Comparison of ENCODE assay signal across 13 cellular contexts in genomic region chr4:149823770-149824221, GRCh38. TPM values are rescaled to one million over a fixed set of nuclear protein-coding genes. Genes with fewer than 3 reads are reported as not detected.
DNase-seq lines count a peak whose midpoint lies in the region; ATAC-seq and TF ChIP-seq lines count a peak whose summit lies in the region.
"Had no signal": no experiment of that assay in that cellular context is flagged by ENCODE, and none has a peak within 500 bp of the region (broad histone marks: within the 10 kb centered on the region; RNA-seq: fewer than 3 reads in every experiment).

No MANE protein-coding gene starts in this region.

- DNase-seq in Caki2 (ENCODE audit: low read depth), result peak; percentile 74
- DNase-seq in NCI-H1694 treated with DMSO at 0.1 percent for 48 hours (lab: John Stamatoyannopoulos, UW), result peak; percentile 23
- peak; percentile 31 for DNase-seq in dermis blood vessel endothelial cell
- DNase-seq in non-pigmented ciliary epithelial cell (ENCODE audit: low read depth), result peak; percentile 38
- no peak for DNase-seq in NCI-H1048 (lab: John Stamatoyannopoulos, UW)
- no peak for DNase-seq in adrenal gland
- no peak for DNase-seq in effector CD4-positive, alpha-beta T cell
- DNase-seq: left colon, NCI-H748 treated with DMSO at 0.1 percent for 48 hours had no signal

- no peak for TF ChIP-seq POLR2A in adrenal gland (IDR thresholded peaks at IDR 0.05)

- ATAC-seq in GM19467 (IDR thresholded peaks at IDR 0.05; ENCODE audit: unreplicated experiment), result no peak
- ATAC-seq: HepG2, left colon had no signal

- no peaks in the 10 kb centered on the region for H3K27me3 ChIP-seq in adrenal gland
- H3K27me3 ChIP-seq: vagina had no signal

- H3K4me3 ChIP-seq in adrenal gland, result no peak overlapping the region
- H3K4me3 ChIP-seq: prostate gland, vagina had no signal

- H3K4me1 ChIP-seq in adrenal gland (replicated peaks in 1 of 2), result no peaks in the 10 kb centered on the region
- H3K4me1 ChIP-seq: prostate gland, vagina had no signal

- intact Hi-C loops in adrenal gland (cut with DNase I), result no loop called here

- H3K9me3 ChIP-seq in adrenal gland (replicated peaks in 1 of 3), result no peaks in the 10 kb centered on the region
- H3K9me3 ChIP-seq: prostate gland, vagina had no signal

- no peaks in the 10 kb centered on the region for H3K36me3 ChIP-seq in adrenal gland (replicated peaks in 1 of 2)
- H3K36me3 ChIP-seq: prostate gland, vagina had no signal

- WGBS in adrenal gland, 4 donors, result 39 to 51% (median 42%) methylated on average over 4 of the region's 4 CpGs

- H3K27ac ChIP-seq in adrenal gland, result no peak overlapping the region
- H3K27ac ChIP-seq: prostate gland, vagina had no signal

- in situ Hi-C loops in Caki2 (cut with HindIII; ENCODE audit: low pct_unique_long_range_greater_than_20kb, low sequenced_read_pairs), result no loop called here

- no peak for TF ChIP-seq CTCF in adrenal gland (IDR thresholded peaks at IDR 0.05)

RNA-seq across cellular contexts. Expression of gene IQCM, which starts 8.2 kb away (rescaled TPM):
- total RNA-seq in Caki2 (2014; rRNA removed; shearing (Covaris generic); ENCODE audit: low replicate concordance), result not detected in 2 replicates
- total RNA-seq in dermis blood vessel endothelial cell (not detected in 2 replicates), adrenal gland (not detected)
- not detected for polyA plus RNA-seq in adrenal gland
- total RNA-seq: HepG2, prostate gland, vagina had no signal
- polyA plus RNA-seq: HepG2 had no signal

Comparison
In these comparisons a context has a peak if more than half of its experiments do, and no peak if none do; other contexts are left out.
1. DNase-seq: peak in Caki2 (single experiment), NCI-H1694 treated with DMSO at 0.1 percent for 48 hours (single experiment), dermis blood vessel endothelial cell (single experiment) and non-pigmented ciliary epithelial cell (single experiment); none in NCI-H1048 (single experiment), adrenal gland (0 of 7) and effector CD4-positive, alpha-beta T cell (single experiment).